7 cellular contexts compared by ENCODE assay signal in genomic region chrX:101617211-101618191, GRCh38. TPM values are rescaled to one million over a fixed set of nuclear protein-coding genes. Genes with fewer than 3 reads are reported as not detected.
DNase-seq lines count a peak whose midpoint lies in the region; ATAC-seq, FAIRE-seq and TF ChIP-seq lines count a peak whose summit lies in the region.

TSS of gene ARMCX6 (minus strand) at chrX:101618000. CDS start at chrX:101616620, 1,380 bp downstream.

- TF ChIP-seq RAD21 in GM12878 (IDR thresholded peaks at IDR 0.05; ENCODE audit: insufficient read depth, low read depth, low read length), result peak; percentile 41; the same call in 1 of the 2 replicates

- peak; percentile 28 to 51 (median 42); a peak in 4 of 6 replicates for TF ChIP-seq CTCF in GM12878 (IDR thresholded peaks at IDR 0.05 in 2 of 3, conservative IDR thresholded peaks at IDR 0.05 in 1 of 3; ENCODE audit: control insufficient read depth in 2 of 3, extremely low read depth in 1 of 3, insufficient read depth in 1 of 3, low read depth in 3 of 3, low read length in 3 of 3)

- no peaks in the 10 kb centered on the region for H4K20me1 ChIP-seq in GM12878 (ENCODE audit: control insufficient read depth, insufficient read depth)

- SMC1A ChIA-PET in GM12878 (lab: Charles Lee; ENCODE audit: uncharacterized antibody, unreplicated experiment), result interaction anchor here (1.2 kb wide), 1 partner anchor 9 kb away, joined by 4 read pairs; no protein-coding TSS in a partner anchor

- peaks cover 5% of the 10 kb centered on the region for H3K4me1 ChIP-seq in GM12878 (ENCODE audit: control insufficient read depth, insufficient read depth, low read length)
- H3K4me1 ChIP-seq in iPS-15b (ENCODE audit: control insufficient read depth, insufficient read depth, low read length), result peaks cover 9% of the 10 kb centered on the region
- peaks cover 9% of the 10 kb centered on the region for H3K4me1 ChIP-seq in skeletal muscle satellite cell (ENCODE audit: control insufficient read depth, insufficient read depth, low read length)

- in situ Hi-C loops in GM12878 (cut with MboI), result no loop called here

- H3K36me3 ChIP-seq in GM12878 (ENCODE audit: control insufficient read depth in 2 of 2, insufficient read depth in 2 of 2, low read length in 1 of 2) (no peaks in the 10 kb centered on the region), iPS-15b (ENCODE audit: control insufficient read depth, insufficient read depth, low read length) (peaks cover 4% of the 10 kb centered on the region), skeletal muscle satellite cell (ENCODE audit: insufficient read depth, low read length) (no peaks in the 10 kb centered on the region)

- H3K27me3 ChIP-seq in GM12878 (replicated peaks in 1 of 2; ENCODE audit: control insufficient read depth in 2 of 2, insufficient read depth in 2 of 2, low read length in 1 of 2), result no peaks in the 10 kb centered on the region
- no peaks in the 10 kb centered on the region for H3K27me3 ChIP-seq in iPS-15b (ENCODE audit: control insufficient read depth, insufficient read depth, low read length)
- no peaks in the 10 kb centered on the region for H3K27me3 ChIP-seq in skeletal muscle satellite cell (ENCODE audit: control insufficient read depth, insufficient read depth, low read length)

- H3K9me3 ChIP-seq in GM12878 (replicated peaks; ENCODE audit: control insufficient read depth, insufficient read depth, low read length) (no peaks in the 10 kb centered on the region), iPS-15b (ENCODE audit: control insufficient read depth, insufficient read depth, low read length) (no peaks in the 10 kb centered on the region), skeletal muscle satellite cell (replicated peaks; ENCODE audit: low read length) (no peaks in the 10 kb centered on the region)

- peak; percentile 97 for ATAC-seq in HG02798 (IDR thresholded peaks at IDR 0.05; ENCODE audit: poor library complexity, unreplicated experiment)
- peak; percentile 94 for ATAC-seq in GM12878

- CTCF ChIA-PET in GM12878 (lab: Yijun Ruan, JAX), result interaction anchor here (0.7 to 2.0 kb wide), 3 partner anchors 14 to 140 kb away, joined by 3 to 8 read pairs (median 4); no protein-coding TSS in a partner anchor

- H3K4me2 ChIP-seq in GM12878 (ENCODE audit: control insufficient read depth, insufficient read depth) (peak within 1 kb of the TSS; percentile 79), skeletal muscle satellite cell (ENCODE audit: low read length) (peak within 1 kb of the TSS; percentile 82)

- no peak for FAIRE-seq in GM12878 (lab: Jason Lieb, UNC)

- H3K4me3 ChIP-seq in GM12878 (peak within 1 kb of the TSS; percentile 85), iPS-15b (ENCODE audit: low read depth, low read length) (peak within 1 kb of the TSS; percentile 76), skeletal muscle satellite cell (ENCODE audit: low read length) (peak within 1 kb of the TSS; percentile 85)

- DNase-seq in NCI-H1436 (lab: John Stamatoyannopoulos, UW) (peak; percentile 80), T-helper 22 cell (ENCODE audit: low read depth) (peak; percentile 64), GM12878 (ENCODE audit: low read depth, low spot score) (no peak)

- BruUV-seq in GM12878 (replicated peaks; lab: Mats Ljungman, UMichigan), result no TSS peak

- peak within 1 kb of the TSS; percentile 42 for H2AFZ ChIP-seq in GM12878 (ENCODE audit: control insufficient read depth, low read depth, low read length)

- TF ChIP-seq EP300 in GM12878 (IDR thresholded peaks at IDR 0.05; ENCODE audit: borderline replicate concordance in 1 of 2, control insufficient read depth in 1 of 2, low read depth in 2 of 2, low read length in 2 of 2), result no peak

- intact Hi-C loops in GM12878 (cut with micrococcal nuclease; ENCODE audit: unreplicated experiment), result loop anchor here (5.0 kb wide), 3 partner anchors 140 to 200 kb away; no protein-coding TSS in a partner anchor

- RAD21 ChIA-PET in GM12878 (lab: Charles Lee; ENCODE audit: unreplicated experiment), result interaction anchor here (1.0 kb wide), 1 partner anchor 185 kb away, joined by 3 read pairs; no protein-coding TSS in a partner anchor

- POLR2A ChIA-PET in GM12878 (lab: Charles Lee), result no interaction called here

- peak within 1 kb of the TSS; percentile 77 for H3K27ac ChIP-seq in GM12878 (ENCODE audit: control insufficient read depth, insufficient read depth)

- H3K9ac ChIP-seq in GM12878 (ENCODE audit: control insufficient read depth, insufficient read depth, low read length), result peak within 1 kb of the TSS; percentile 68
- peak within 1 kb of the TSS; percentile 76 for H3K9ac ChIP-seq in iPS-15b (ENCODE audit: low read depth, low read length)
- H3K9ac ChIP-seq in skeletal muscle satellite cell (ENCODE audit: low read depth, low read length), result peak within 1 kb of the TSS; percentile 79

- TF ChIP-seq POLR2A in GM15510 (IDR thresholded peaks at IDR 0.05; ENCODE audit: borderline replicate concordance, extremely low read depth, insufficient read length), result peak; percentile 55
- peak; percentile 68 for TF ChIP-seq POLR2A in GM12878 (IDR thresholded peaks at IDR 0.05; ENCODE audit: low read depth, low read length)

- 31% methylated on average over 37 of the region's 39 CpGs for WGBS in GM12878 (ENCODE audit: insufficient coverage, insufficient replicate concordance, low lambda C conversion rate, missing lambda C conversion rate)

- peaks cover 8% of the 10 kb centered on the region for H3K79me2 ChIP-seq in GM12878 (ENCODE audit: control insufficient read depth, insufficient read depth, low read length)

TF ChIP-seq in GM12878, 131 proteins besides CTCF, POLR2A, EP300 and RAD21 (continues in another document):
- no peak for TF ChIP-seq RELA (IDR thresholded peaks at IDR 0.05; ENCODE audit: borderline replicate concordance, partially characterized antibody)
- TF ChIP-seq EGR1 (IDR thresholded peaks at IDR 0.05; ENCODE audit: borderline replicate concordance in 1 of 2, low read depth in 2 of 2, low read length in 2 of 2), result no peak
- TF ChIP-seq KLF5 (IDR thresholded peaks at IDR 0.05; ENCODE audit: partially characterized antibody), result no peak
- TF ChIP-seq POLR2AphosphoS5 (IDR thresholded peaks at IDR 0.05; ENCODE audit: low read length), result 0 out of 2 replicates have a peak, but pooled peaks have one; percentile 50
- no peak for TF ChIP-seq MLLT1 (IDR thresholded peaks at IDR 0.05)
- no peak for TF ChIP-seq ZBTB40 (IDR thresholded peaks at IDR 0.05; ENCODE audit: borderline replicate concordance)
- TF ChIP-seq ZNF217 (IDR thresholded peaks at IDR 0.05), result no peak

RNA-seq across cellular contexts. Expression of gene ARMCX6, which starts in this region (rescaled TPM):
- 23.3 and 25.1 TPM in 2 replicates for total RNA-seq in GM12878 (2013; cell fraction: nucleolus; rRNA removed)
- total RNA-seq in GM12878 (2014; rRNA removed), result 37.5 and 53.9 TPM in 2 replicates
- total RNA-seq in GM12878 (2014; rRNA removed; fragmentation: Illumina TruSeq; extraction: Trizol), result 34.7 and 35.1 TPM in 2 replicates
- total RNA-seq in GM12878 (2021), result 42.8 and 44.6 TPM in 2 replicates
- polyA plus RNA-seq in GM12878 (2011; ENCODE audit: low read depth), result 42.0 TPM
- polyA plus RNA-seq in GM12878 (2011; rRNA removed), result 68.3 and 70.7 TPM in 2 replicates
- polyA plus RNA-seq in GM12878 (2011; cell fraction: cytosol; rRNA removed), result 43.6 and 49.1 TPM in 2 replicates
- polyA plus RNA-seq in GM12878 (2011; cell fraction: nucleus; rRNA removed), result 58.3 and 73.8 TPM in 2 replicates
- 46.9 and 54.1 TPM in 2 replicates for polyA plus RNA-seq in GM12878 (2012)
- polyA plus RNA-seq in GM12878 (2014; fragmentation: Illumina TruSeq; extraction: Trizol), result 57.8 and 71.2 TPM in 2 replicates
- 10 to 100 TPM; 60.3 to 72.3 TPM for polyA plus RNA-seq in GM12878 (2014; fragmentation: Nextera tagmentation; extraction: Ambion mirVana)
- 50.3 and 56.5 TPM in 2 replicates for polyA plus RNA-seq in GM12878 (2014; rRNA removed)
- polyA plus RNA-seq in GM12878 (2016; fragmentation: Nextera tagmentation; extraction: Ambion mirVana), result 10 to 100 TPM; 41.0 to 46.9 TPM
- 13.5 and 15.0 TPM in 2 replicates for polyA minus RNA-seq in GM12878 (2011; rRNA and poly(A)+ RNA removed)
- 2.6 and 5.7 TPM in 2 replicates for polyA minus RNA-seq in GM12878 (2011; cell fraction: cytosol; rRNA and poly(A)+ RNA removed)
- 9.2 and 9.3 TPM in 2 replicates for polyA minus RNA-seq in GM12878 (2011; cell fraction: nucleus; rRNA and poly(A)+ RNA removed)
- total RNA-seq in skeletal muscle satellite cell (2012; rRNA removed), result 13.7 and 20.8 TPM in 2 replicates
